ENCODE assay signal across 20 cellular contexts in the genomic region with DNA sequence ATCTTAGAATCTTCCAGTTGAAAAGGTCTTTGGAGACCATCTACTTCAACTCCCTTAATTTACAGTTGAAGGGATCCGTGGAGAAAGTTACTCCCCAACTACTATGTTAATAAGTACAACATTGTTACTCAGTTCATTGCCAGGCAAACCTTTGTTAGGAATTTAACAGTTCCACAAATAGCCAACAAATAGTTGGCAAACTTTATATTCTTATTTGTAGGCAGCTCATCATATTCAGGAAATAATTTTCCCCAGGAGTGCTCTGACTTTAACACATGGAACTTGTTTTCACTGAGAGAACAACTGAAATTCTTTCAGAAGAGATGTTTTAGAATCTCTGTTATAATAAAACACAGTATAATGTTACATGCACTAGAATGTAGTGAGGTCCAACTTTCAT.
"Had no signal": no experiment of that assay in that cellular context is flagged by ENCODE, and none has a peak within 500 bp of the region (broad histone marks: within the 10 kb centered on the region; RNA-seq: fewer than 3 reads in every experiment).

No MANE protein-coding gene starts in this region.

- H3K27me3 ChIP-seq: dorsolateral prefrontal cortex, esophagus muscularis mucosa, right lobe of liver, upper lobe of left lung had no signal

- H3K9me3 Mint-ChIP-seq: nephron progenitor cell, WTC11 had no signal

- H3K4me3 Mint-ChIP-seq: activated naive CD8-positive, alpha-beta T cell; immature natural killer cell; nephron progenitor cell; WTC11 had no signal

- H3K4me1 ChIP-seq: parathyroid adenoma, upper lobe of left lung had no signal

- H3K4me1 Mint-ChIP-seq: immature natural killer cell had no signal

- H3K36me3 Mint-ChIP-seq: activated naive CD8-positive, alpha-beta T cell; immature natural killer cell; WTC11 had no signal

- H3K27ac ChIP-seq: dorsolateral prefrontal cortex, esophagus muscularis mucosa, left ventricle myocardium inferior, parathyroid adenoma, right lobe of liver, upper lobe of left lung had no signal

- ATAC-seq: right lobe of liver, WTC11 had no signal

- H3K9me3 ChIP-seq: esophagus muscularis mucosa, left ventricle myocardium inferior, right lobe of liver, upper lobe of left lung had no signal

- H3K27ac Mint-ChIP-seq: activated naive CD8-positive, alpha-beta T cell; immature natural killer cell; nephron progenitor cell; WTC11 had no signal

- H3K36me3 ChIP-seq: esophagus muscularis mucosa, left ventricle myocardium inferior, right lobe of liver, upper lobe of left lung had no signal

- DNase-seq: activated naive CD4-positive, alpha-beta T cell; activated T-cell treated with anti-CD3 and anti-CD28 coated beads, Interleukin-2, amount 50 U/mL, for 1 hour; central memory CD4-positive, alpha-beta T cell; dorsolateral prefrontal cortex; foreskin melanocyte; immature natural killer cell; kidney glomerular epithelial cell; left ventricle myocardium inferior; midbrain; nephron progenitor cell; right lobe of liver; stimulated activated CD4-positive, alpha-beta T cell treated with anti-CD3 and anti-CD28 coated beads, Interleukin-4, amount 100 ng/mL, for 24 hours; stimulated activated naive CD4-positive, alpha-beta T cell treated with Interleukin-2 at 50 U/mL for 16 hours; T-helper 9 cell; upper lobe of left lung had no signal

- H3K27me3 Mint-ChIP-seq: activated naive CD8-positive, alpha-beta T cell had no signal

- H3K4me3 ChIP-seq: dorsolateral prefrontal cortex, esophagus muscularis mucosa, left ventricle myocardium inferior, right lobe of liver, smooth muscle cell, upper lobe of left lung had no signal

- H2AFZ ChIP-seq: parathyroid adenoma had no signal

- H3K4me2 ChIP-seq: smooth muscle cell had no signal

- H3K79me2 ChIP-seq: parathyroid adenoma had no signal
